ENCODE assay signal across 26 cellular contexts in genomic region chr2:50466694-50467093, GRCh38.
"Had no signal": no experiment of that assay in that cellular context is flagged by ENCODE, and none has a peak within 500 bp of the region (broad histone marks: within the 10 kb centered on the region; RNA-seq: fewer than 3 reads in every experiment).

No MANE protein-coding gene starts in this region.

- H3K27ac Mint-ChIP-seq: mesothelial cell of epicardium; naive B cell; natural killer cell; nephron progenitor cell; neural progenitor cell; progenitor cell of endocrine pancreas; stimulated activated memory B cell treated with anti-CD40 and anti-IgM and Interleukin-4, amounts not matched to agents 10 μg/mL and 1 μg/mL and 100 μg/mL, for 72 hours; stimulated activated naive CD8-positive, alpha-beta T cell treated with anti-CD3 and anti-CD28 coated beads, Interleukin-15, amount 100 ng/mL, for 72 hours; type B pancreatic cell had no signal

- H3K9me3 Mint-ChIP-seq: mesothelial cell of epicardium; nephron progenitor cell; neural progenitor cell; stimulated activated memory B cell treated with anti-CD40 and anti-IgM and Interleukin-4, amounts not matched to agents 10 μg/mL and 1 μg/mL and 100 μg/mL, for 72 hours; stimulated activated naive CD8-positive, alpha-beta T cell treated with anti-CD3 and anti-CD28 coated beads, Interleukin-15, amount 100 ng/mL, for 72 hours; type B pancreatic cell had no signal

- H3K27me3 ChIP-seq: neural progenitor cell, ovary, right atrium auricular region, right lobe of liver, tibial nerve, uterus had no signal

- DNase-seq: hypothalamus; islet precursor cell; left ventricle myocardium inferior; mesendoderm; naive B cell; natural killer cell; nephron progenitor cell; ovary; right lobe of liver; stimulated activated CD4-positive, alpha-beta T cell treated with anti-CD3 and anti-CD28 coated beads, Interleukin-1b, Interleukin-23, amount 100 ng/mL, for 48 hours; stimulated activated CD4-positive, alpha-beta T cell treated with anti-CD3 and anti-CD28 coated beads, Interleukin-2, amount 100 ng/mL, for 48 hours; stimulated activated CD4-positive, alpha-beta T cell treated with anti-CD3 and anti-CD28 coated beads, Interleukin-4, amount 100 ng/mL, for 4 hours; stimulated activated CD8-positive, alpha-beta memory T cell treated with anti-CD3 and anti-CD28 coated beads, Interleukin-4, amount 100 ng/mL, for 48 hours; stimulated activated naive CD4-positive, alpha-beta T cell treated with Interleukin-2 at 50 U/mL for 16 hours; stimulated activated naive CD8-positive, alpha-beta T cell treated with anti-CD3 and anti-CD28 coated beads, Interleukin-15, amount 100 ng/mL, for 72 hours; substantia nigra; uterus had no signal

- H3K4me2 ChIP-seq: neural progenitor cell, smooth muscle cell had no signal

- H3K36me3 Mint-ChIP-seq: mesothelial cell of epicardium; naive B cell; natural killer cell; neural progenitor cell; stimulated activated memory B cell treated with anti-CD40 and anti-IgM and Interleukin-4, amounts not matched to agents 10 μg/mL and 1 μg/mL and 100 μg/mL, for 72 hours; type B pancreatic cell had no signal

- H3K36me3 ChIP-seq: left ventricle myocardium inferior, neural progenitor cell, ovary, right atrium auricular region, right lobe of liver, tibial nerve, uterus had no signal

- H3K27me3 Mint-ChIP-seq: naive B cell; progenitor cell of endocrine pancreas; stimulated activated memory B cell treated with anti-CD40 and anti-IgM and Interleukin-4, amounts not matched to agents 10 μg/mL and 1 μg/mL and 100 μg/mL, for 72 hours; stimulated activated naive CD8-positive, alpha-beta T cell treated with anti-CD3 and anti-CD28 coated beads, Interleukin-15, amount 100 ng/mL, for 72 hours had no signal

- H3K9me3 ChIP-seq: left ventricle myocardium inferior, ovary, right atrium auricular region, right lobe of liver, tibial nerve, uterus had no signal

- H3K4me3 Mint-ChIP-seq: mesothelial cell of epicardium; naive B cell; natural killer cell; nephron progenitor cell; neural progenitor cell; stimulated activated memory B cell treated with anti-CD40 and anti-IgM and Interleukin-4, amounts not matched to agents 10 μg/mL and 1 μg/mL and 100 μg/mL, for 72 hours; stimulated activated naive CD8-positive, alpha-beta T cell treated with anti-CD3 and anti-CD28 coated beads, Interleukin-15, amount 100 ng/mL, for 72 hours; type B pancreatic cell had no signal

- H3K9ac ChIP-seq: neural progenitor cell had no signal

- H3K27ac ChIP-seq: left ventricle myocardium inferior, neural progenitor cell, ovary, right atrium auricular region, right lobe of liver, tibial nerve, uterus had no signal

- H3K4me1 ChIP-seq: left ventricle myocardium inferior, right atrium auricular region, right lobe of liver, tibial nerve, uterus had no signal

- H3K4me3 ChIP-seq: left ventricle myocardium inferior, lung, neural progenitor cell, ovary, right atrium auricular region, right lobe of liver, smooth muscle cell, tibial nerve, uterus had no signal

- H3K4me1 Mint-ChIP-seq: naive B cell; natural killer cell; nephron progenitor cell; neural progenitor cell; stimulated activated memory B cell treated with anti-CD40 and anti-IgM and Interleukin-4, amounts not matched to agents 10 μg/mL and 1 μg/mL and 100 μg/mL, for 72 hours; stimulated activated naive CD8-positive, alpha-beta T cell treated with anti-CD3 and anti-CD28 coated beads, Interleukin-15, amount 100 ng/mL, for 72 hours had no signal

- H2AFZ ChIP-seq: neural progenitor cell had no signal
